16 cellular contexts compared by ENCODE assay signal in the genomic region with DNA sequence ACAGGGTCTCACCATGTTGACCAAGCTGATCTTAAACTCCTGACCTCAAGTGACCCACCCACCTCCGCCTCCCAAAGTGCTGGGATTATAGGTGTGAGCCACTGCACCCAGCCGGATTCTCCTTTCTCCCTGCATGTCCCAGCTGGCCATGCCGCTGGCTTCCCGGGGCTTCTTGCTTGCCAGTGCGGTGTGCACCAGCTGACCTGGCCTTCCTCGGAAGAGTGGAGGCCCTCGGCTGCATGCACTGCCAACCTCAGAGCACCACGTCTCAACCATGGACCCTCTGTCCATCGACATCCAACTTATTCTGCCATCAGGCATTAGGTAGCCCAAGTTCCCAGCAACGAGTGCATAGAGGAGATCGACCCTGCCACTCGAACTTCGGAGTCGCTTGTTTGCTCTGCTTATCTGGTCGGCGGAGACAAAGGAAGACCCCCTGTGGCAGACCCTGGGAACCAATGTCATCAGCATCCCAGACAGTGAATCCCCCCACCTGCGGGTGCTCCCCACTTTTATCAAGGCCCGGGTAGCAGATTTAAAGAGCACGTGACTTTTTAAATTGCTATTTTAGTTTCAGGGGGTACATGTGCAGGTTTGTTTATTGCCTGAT.
A peak's percentile ranks its signal among the peaks of the same experiment; 100 is the strongest.
DNase-seq lines count a peak whose midpoint lies in the region; ATAC-seq, FAIRE-seq and TF ChIP-seq lines count a peak whose summit lies in the region.
"Had no signal": no experiment of that assay in that cellular context is flagged by ENCODE, and none has a peak within 500 bp of the region (broad histone marks: within the 10 kb centered on the region; RNA-seq: fewer than 3 reads in every experiment).

No MANE protein-coding gene starts in this region.

- no peak overlapping the region for H2BK5ac ChIP-seq in neuronal stem cell (ENCODE audit: low read length)

- H3K4me3 Mint-ChIP-seq in endodermal cell: peak overlapping the region; percentile 22
- H3K4me3 Mint-ChIP-seq: B cell; CD8-positive, alpha-beta T cell; GM23338 had no signal

- ATAC-seq in A549 (no peak), RWPE2 (ENCODE audit: low read depth) (no peak), GM18909 (IDR thresholded peaks at IDR 0.05; ENCODE audit: poor library complexity, unreplicated experiment) (no peak)
- ATAC-seq: CD8-positive, alpha-beta T cell; HCT116 had no signal

- H3K27ac Mint-ChIP-seq in endodermal cell: peak overlapping the region; percentile 78
- H3K27ac Mint-ChIP-seq: B cell; CD8-positive, alpha-beta T cell; GM23338 had no signal

- no peak overlapping the region for H3K4me3 ChIP-seq in A549
- no peak overlapping the region for H3K4me3 ChIP-seq in RWPE2 (ENCODE audit: severe bottlenecking)
- H3K4me3 ChIP-seq in endodermal cell (ENCODE audit: low read length): no peak overlapping the region
- H3K4me3 ChIP-seq in neuronal stem cell (ENCODE audit: low read length in 2 of 2): no peak overlapping the region
- H3K4me3 ChIP-seq in MG63: no peak overlapping the region
- H3K4me3 ChIP-seq: BLaER1 treated with 17β-estradiol and CSF1 and Interleukin-3, amounts not matched to agents 10 nM and 100 nM; GM23338 had no signal

- H3K4ac ChIP-seq in neuronal stem cell (ENCODE audit: low read length): no peak overlapping the region

- H3K27ac ChIP-seq in A549: no peak overlapping the region; a peak in 1 of 6 replicates
- peak overlapping the region; percentile 12 for H3K27ac ChIP-seq in RWPE2 (ENCODE audit: poor library complexity, severe bottlenecking)
- no peak overlapping the region for H3K27ac ChIP-seq in endodermal cell (ENCODE audit: low read depth, low read length)
- no peak overlapping the region for H3K27ac ChIP-seq in neuronal stem cell (replicated peaks; ENCODE audit: low read length)
- H3K27ac ChIP-seq: BLaER1 treated with 17β-estradiol and CSF1 and Interleukin-3, amounts not matched to agents 10 nM and 100 nM had no signal

- no peak for TF ChIP-seq RAD21 in A549 (conservative IDR thresholded peaks at IDR 0.05 in 1 of 2, IDR thresholded peaks at IDR 0.05 in 1 of 2)

- peaks cover 39% of the 10 kb centered on the region for H3K4me1 Mint-ChIP-seq in endodermal cell
- H3K4me1 Mint-ChIP-seq: B cell had no signal

- TF ChIP-seq EP300 in A549 (IDR thresholded peaks at IDR 0.05): no peak

- no peak overlapping the region for H4K91ac ChIP-seq in neuronal stem cell (ENCODE audit: low read depth, low read length, poor library complexity)

- no peaks in the 10 kb centered on the region for H3K36me3 ChIP-seq in RWPE2 (ENCODE audit: low read depth)
- H3K36me3 ChIP-seq in endodermal cell (ENCODE audit: control insufficient read depth, insufficient read depth, low read length): no peaks in the 10 kb centered on the region
- no peaks in the 10 kb centered on the region for H3K36me3 ChIP-seq in neuronal stem cell (replicated peaks in 1 of 2; ENCODE audit: control insufficient read depth in 2 of 2, insufficient read depth in 2 of 2, low read length in 2 of 2)
- no peaks in the 10 kb centered on the region for H3K36me3 ChIP-seq in MG63
- H3K36me3 ChIP-seq: BLaER1 treated with 17β-estradiol and CSF1 and Interleukin-3, amounts not matched to agents 10 nM and 100 nM had no signal

- H3K9me3 Mint-ChIP-seq in endodermal cell: no peaks in the 10 kb centered on the region
- H3K9me3 Mint-ChIP-seq: CD8-positive, alpha-beta T cell; GM23338 had no signal

- 87% methylated on average over 19 of the region's 19 CpGs for WGBS in A549 (ENCODE audit: missing lambda C conversion rate)
- 74 to 79% methylated on average over 18 to 19 of the region's 19 CpGs for WGBS in endodermal cell (ENCODE audit: insufficient coverage in 1 of 2, insufficient read length in 1 of 2), 2 experiments
- WGBS in neuronal stem cell (ENCODE audit: extremely low coverage in 2 of 2, insufficient read length in 2 of 2, insufficient replicate concordance in 1 of 2), 2 donors: no CpG with 5 or more reads among the region's 19 CpGs

- no peak overlapping the region for H2BK15ac ChIP-seq in neuronal stem cell (ENCODE audit: low read length)

- no peak for FAIRE-seq in A549 (lab: Jason Lieb, UNC)

- 0 out of 3 replicates have a peak overlapping the region, but pooled peaks have one; percentile 1 for H3K4me2 ChIP-seq in A549
- no peak overlapping the region for H3K4me2 ChIP-seq in neuronal stem cell (ENCODE audit: insufficient read depth, low read length, poor library complexity, severe bottlenecking)
- H3K4me2 ChIP-seq: BLaER1 treated with 17β-estradiol and CSF1 and Interleukin-3, amounts not matched to agents 10 nM and 100 nM; GM23338 had no signal

- CTCF ChIA-PET in A549 (lab: Yijun Ruan, JAX): no interaction called here

- H3K23ac ChIP-seq in neuronal stem cell (ENCODE audit: low read depth, low read length, poor library complexity): no peak overlapping the region

- DNase-seq in A549 (ENCODE audit: low read depth in 1 of 2, low spot score in 1 of 2) (no peak), RWPE2 (ENCODE audit: low spot score) (no peak), endodermal cell (peak; percentile 73), neuronal stem cell (ENCODE audit: low spot score) (no peak), MG63 (no peak), HT-29 (ENCODE audit: low spot score) (no peak)
- DNase-seq: 8988T; Calu3; CD8-positive, alpha-beta T cell; DMS79 treated with DMSO at 0.1 percent for 48 hours; GF-D8 had no signal

- TF ChIP-seq POLR2A in A549 (IDR thresholded peaks at IDR 0.05; ENCODE audit: low read length): no peak

- H3K18ac ChIP-seq in neuronal stem cell (ENCODE audit: low read length): peak overlapping the region; percentile 86

- H2AFZ ChIP-seq in neuronal stem cell (ENCODE audit: low read length): no peak overlapping the region
- H2AFZ ChIP-seq: GM23338 had no signal

- POLR2A ChIA-PET in A549 (lab: Yijun Ruan, JAX): no interaction called here

- H2AK5ac ChIP-seq in neuronal stem cell (ENCODE audit: low read depth, low read length): peak overlapping the region; percentile 30

- no peak for TF ChIP-seq CTCF in A549 (IDR thresholded peaks at IDR 0.05)
- no peak for TF ChIP-seq CTCF in RWPE2 (IDR thresholded peaks at IDR 0.05; ENCODE audit: poor library complexity, severe bottlenecking)
- no peak for TF ChIP-seq CTCF in endodermal cell (conservative IDR thresholded peaks at IDR 0.05)

- H3K9me3 ChIP-seq in A549 (no peaks in the 10 kb centered on the region), RWPE2 (ENCODE audit: severe bottlenecking) (no peaks in the 10 kb centered on the region), endodermal cell (ENCODE audit: control insufficient read depth, low read length) (no peaks in the 10 kb centered on the region), neuronal stem cell (replicated peaks in 1 of 2; ENCODE audit: control insufficient read depth in 2 of 2, insufficient read depth in 1 of 2, low read depth in 1 of 2, low read length in 2 of 2) (peaks cover 2 to 8% of the 10 kb centered on the region in 2 donors), MG63 (no peaks in the 10 kb centered on the region)
- H3K9me3 ChIP-seq: BLaER1 treated with 17β-estradiol and CSF1 and Interleukin-3, amounts not matched to agents 10 nM and 100 nM had no signal

- no peak overlapping the region for H4K8ac ChIP-seq in neuronal stem cell (ENCODE audit: low read depth, low read length)

- H3K36me3 Mint-ChIP-seq in endodermal cell (ENCODE audit: low read depth): no peaks in the 10 kb centered on the region
- H3K36me3 Mint-ChIP-seq: CD8-positive, alpha-beta T cell had no signal

- peaks cover 22% of the 10 kb centered on the region for H3K4me1 ChIP-seq in A549
- H3K4me1 ChIP-seq in RWPE2 (ENCODE audit: insufficient read depth, poor library complexity, severe bottlenecking): peaks cover 55% of the 10 kb centered on the region
- peaks cover 8% of the 10 kb centered on the region for H3K4me1 ChIP-seq in endodermal cell (ENCODE audit: control insufficient read depth, insufficient read depth, low read length)
- H3K4me1 ChIP-seq in neuronal stem cell (ENCODE audit: control insufficient read depth in 2 of 2, insufficient read depth in 1 of 2, low read depth in 1 of 2, low read length in 2 of 2): peaks cover 6 to 23% of the 10 kb centered on the region in 2 donors
- H3K4me1 ChIP-seq: BLaER1 treated with 17β-estradiol and CSF1 and Interleukin-3, amounts not matched to agents 10 nM and 100 nM had no signal

- no peaks in the 10 kb centered on the region for H3K79me1 ChIP-seq in neuronal stem cell (ENCODE audit: low read depth, low read length)

- no peak overlapping the region for H3K9ac ChIP-seq in endodermal cell (ENCODE audit: extremely low read depth, low read length, poor library complexity, severe bottlenecking)
- H3K9ac ChIP-seq in neuronal stem cell (ENCODE audit: low read depth, low read length, poor library complexity): no peak overlapping the region
- H3K9ac ChIP-seq: BLaER1 treated with 17β-estradiol and CSF1 and Interleukin-3, amounts not matched to agents 10 nM and 100 nM had no signal

- H3K27me3 ChIP-seq in RWPE2 (ENCODE audit: insufficient read depth, poor library complexity, severe bottlenecking) (no peaks in the 10 kb centered on the region), endodermal cell (ENCODE audit: control insufficient read depth, insufficient read depth, low read length, poor library complexity, severe bottlenecking) (no peaks in the 10 kb centered on the region), neuronal stem cell (ENCODE audit: control insufficient read depth in 3 of 3, insufficient read depth in 3 of 3, low read depth in 1 of 3, low read length in 3 of 3) (no peaks in the 10 kb centered on the region), MG63 (no peaks in the 10 kb centered on the region)
- H3K27me3 ChIP-seq: BLaER1 treated with 17β-estradiol and CSF1 and Interleukin-3, amounts not matched to agents 10 nM and 100 nM had no signal

- no peak overlapping the region for H2BK120ac ChIP-seq in neuronal stem cell (ENCODE audit: low read depth, low read length)

- no peak overlapping the region for H2BK12ac ChIP-seq in neuronal stem cell (ENCODE audit: low read length)

- no peak overlapping the region for H3K14ac ChIP-seq in neuronal stem cell (ENCODE audit: low read length)

- peaks cover 18% of the 10 kb centered on the region for H3K27me3 Mint-ChIP-seq in endodermal cell (ENCODE audit: insufficient read depth)
- H3K27me3 Mint-ChIP-seq: B cell had no signal

TF ChIP-seq in A549, 52 proteins besides CTCF, POLR2A, EP300 and RAD21 (continues in another document):
- TF ChIP-seq NR3C1 (IDR thresholded peaks at IDR 0.05) (no peak), KDM1A (IDR thresholded peaks at IDR 0.05; ENCODE audit: low read depth) (no peak), ZSCAN20 (CRISPR knock-in tag; IDR thresholded peaks at IDR 0.05) (no peak), BHLHE40 (IDR thresholded peaks at IDR 0.05; ENCODE audit: low read depth, low read length) (no peak), PHF8 (IDR thresholded peaks at IDR 0.05; ENCODE audit: borderline replicate concordance, low read depth) (no peak)
